19 cellular contexts compared by ENCODE assay signal in genomic region chr11:70077411-70078094, GRCh38. TPM values are rescaled to one million over a fixed set of nuclear protein-coding genes. Genes with fewer than 3 reads are reported as not detected.
DNase-seq lines count a peak whose midpoint lies in the region; ATAC-seq and TF ChIP-seq lines count a peak whose summit lies in the region.
"Had no signal": no experiment of that assay in that cellular context is flagged by ENCODE, and none has a peak within 500 bp of the region (broad histone marks: within the 10 kb centered on the region; RNA-seq: fewer than 3 reads in every experiment).

No MANE protein-coding gene starts in this region.

- H3K4me3 Mint-ChIP-seq in CD14-positive monocyte, result peak overlapping the region in 1 of 2 donors; percentile 17
- H3K4me3 Mint-ChIP-seq in activated CD4-positive, alpha-beta T cell treated with anti-CD3 and anti-CD28 coated beads for 36 hours, result no peak overlapping the region
- H3K4me3 Mint-ChIP-seq: activated CD4-positive, alpha-beta memory T cell treated with anti-CD3 and anti-CD28 coated beads, Interleukin-2, amount 10 ng/mL, durations not matched to agents 7 days and 5 days; central memory CD8-positive, alpha-beta T cell; T-helper 1 cell treated with Interleukin-12 subunit alpha and Interleukin-12 subunit beta and Interleukin-4 antibody, amounts not matched to agents 30 μg/mL and 1 μg/mL, for 36 hours had no signal

- WGBS in prostate gland, result 25% methylated on average over 26 of the region's 26 CpGs

- TF ChIP-seq CTCF in CD14-positive monocyte (IDR thresholded peaks at IDR 0.05) (no peak), prostate gland (IDR thresholded peaks at IDR 0.05) (no peak)

- intact Hi-C loops in CD14-positive monocyte (cut with micrococcal nuclease), result no loop called here
- intact Hi-C loops in prostate gland (cut with DNase I), result loop anchor here (5.0 kb wide), 1 partner anchor 155 kb away; no protein-coding TSS in a partner anchor
- intact Hi-C loops in activated CD4-positive, alpha-beta T cell treated with anti-CD3 and anti-CD28 coated beads for 36 hours (cut with DNase I, micrococcal nuclease), result no loop called here

- H3K27ac Mint-ChIP-seq in CD14-positive monocyte, result no peak overlapping the region
- no peak overlapping the region for H3K27ac Mint-ChIP-seq in activated CD4-positive, alpha-beta T cell treated with anti-CD3 and anti-CD28 coated beads for 36 hours
- H3K27ac Mint-ChIP-seq: activated CD4-positive, alpha-beta memory T cell treated with anti-CD3 and anti-CD28 coated beads, Interleukin-2, amount 10 ng/mL, durations not matched to agents 7 days and 5 days; T-helper 1 cell treated with Interleukin-12 subunit alpha and Interleukin-12 subunit beta and Interleukin-4 antibody, amounts not matched to agents 30 μg/mL and 1 μg/mL, for 36 hours had no signal

- H3K27ac ChIP-seq in iPS-18a (ENCODE audit: low read length), result no peak overlapping the region
- H3K27ac ChIP-seq in prostate gland, result no peak overlapping the region
- H3K27ac ChIP-seq: neutrophil had no signal

- H3K4me1 ChIP-seq in iPS-18a (ENCODE audit: control insufficient read depth, low read depth, low read length), result peaks cover 13% of the 10 kb centered on the region
- H3K4me1 ChIP-seq in prostate gland (replicated peaks), result no peaks in the 10 kb centered on the region

- DNase-seq in CD14-positive monocyte (ENCODE audit: low spot score) (peak; percentile 19), NCI-H2171 treated with DMSO at 0.1 percent for 48 hours (lab: John Stamatoyannopoulos, UW) (peak; percentile 68), prostate gland (ENCODE audit: low spot score) (no peak), kidney tubule cell (ENCODE audit: low spot score) (no peak), C1 segment of cervical spinal cord (lab: John Stamatoyannopoulos, UW) (no peak), NCI-H510A (lab: John Stamatoyannopoulos, UW) (no peak)
- DNase-seq in activated CD4-positive, alpha-beta T cell treated with anti-CD3 and anti-CD28 coated beads for 36 hours, result no peak
- DNase-seq: activated CD4-positive, alpha-beta memory T cell treated with anti-CD3 and anti-CD28 coated beads, Interleukin-2, amount 10 ng/mL, durations not matched to agents 7 days and 5 days; activated gamma-delta T cell treated with Interleukin-2 at 50 U/mL for 16 hours; erythroblast; Karpas-422; NCI-H2107; OCI-M1; stimulated activated CD4-positive, alpha-beta T cell treated with anti-CD3 and anti-CD28 coated beads, Interleukin-2, amount 100 ng/mL, for 24 hours; stimulated activated naive CD4-positive, alpha-beta T cell treated with Interleukin-2 at 50 U/mL for 16 hours had no signal

- peaks cover 52 to 77% (median 65%) of the 10 kb centered on the region in 3 donors for H3K27me3 Mint-ChIP-seq in CD14-positive monocyte (ENCODE audit: low read depth in 3 of 3)
- H3K27me3 Mint-ChIP-seq in activated CD4-positive, alpha-beta T cell treated with anti-CD3 and anti-CD28 coated beads for 36 hours, result peaks cover 44% of the 10 kb centered on the region

- no peaks in the 10 kb centered on the region for H3K36me3 ChIP-seq in iPS-18a (ENCODE audit: control insufficient read depth, low read depth, low read length)
- H3K36me3 ChIP-seq in prostate gland, result no peaks in the 10 kb centered on the region
- H3K36me3 ChIP-seq: neutrophil had no signal

- CTCF ChIA-PET in activated CD4-positive, alpha-beta T cell treated with anti-CD3 and anti-CD28 coated beads for 36 hours (lab: Charles Lee), result no interaction called here

- H3K9ac ChIP-seq in iPS-18a (ENCODE audit: low read length), result no peak overlapping the region

- peak overlapping the region; percentile 47 for H3K4me3 ChIP-seq in iPS-18a (ENCODE audit: low read length)
- H3K4me3 ChIP-seq in prostate gland, result peak overlapping the region; percentile 31 to 48

- H3K36me3 Mint-ChIP-seq in CD14-positive monocyte, result no peaks in the 10 kb centered on the region
- H3K36me3 Mint-ChIP-seq in activated CD4-positive, alpha-beta T cell treated with anti-CD3 and anti-CD28 coated beads for 36 hours (ENCODE audit: low read depth), result no peaks in the 10 kb centered on the region

- H3K27me3 ChIP-seq in iPS-18a (ENCODE audit: control insufficient read depth, insufficient read depth, low read length), result peaks cover 88% of the 10 kb centered on the region
- H3K27me3 ChIP-seq in prostate gland (replicated peaks; ENCODE audit: insufficient read depth), result no peaks in the 10 kb centered on the region

- no peaks in the 10 kb centered on the region for H3K4me1 Mint-ChIP-seq in CD14-positive monocyte
- peaks cover 4% of the 10 kb centered on the region for H3K4me1 Mint-ChIP-seq in activated CD4-positive, alpha-beta T cell treated with anti-CD3 and anti-CD28 coated beads for 36 hours
- H3K4me1 Mint-ChIP-seq: activated CD4-positive, alpha-beta memory T cell treated with anti-CD3 and anti-CD28 coated beads, Interleukin-2, amount 10 ng/mL, durations not matched to agents 7 days and 5 days; central memory CD8-positive, alpha-beta T cell had no signal

- H3K9me3 ChIP-seq in iPS-18a (ENCODE audit: control insufficient read depth, low read depth, low read length), result no peaks in the 10 kb centered on the region
- no peaks in the 10 kb centered on the region for H3K9me3 ChIP-seq in prostate gland
- H3K9me3 ChIP-seq: neutrophil had no signal

- POLR2A ChIA-PET in activated CD4-positive, alpha-beta T cell treated with anti-CD3 and anti-CD28 coated beads for 36 hours (lab: Charles Lee), result no interaction called here

- H3K9me3 Mint-ChIP-seq in CD14-positive monocyte, result peaks cover 0 to 3% (median 0%) of the 10 kb centered on the region in 7 donors
- H3K9me3 Mint-ChIP-seq in activated CD4-positive, alpha-beta T cell treated with anti-CD3 and anti-CD28 coated beads for 36 hours (ENCODE audit: low read depth), result no peaks in the 10 kb centered on the region
- H3K9me3 Mint-ChIP-seq: activated CD4-positive, alpha-beta memory T cell treated with anti-CD3 and anti-CD28 coated beads, Interleukin-2, amount 10 ng/mL, durations not matched to agents 7 days and 5 days; central memory CD8-positive, alpha-beta T cell; T-helper 1 cell treated with Interleukin-12 subunit alpha and Interleukin-12 subunit beta and Interleukin-4 antibody, amounts not matched to agents 30 μg/mL and 1 μg/mL, for 36 hours had no signal

- no peak for TF ChIP-seq POLR2A in prostate gland (IDR thresholded peaks at IDR 0.05)

- no peak for ATAC-seq in activated CD4-positive, alpha-beta T cell treated with anti-CD3 and anti-CD28 coated beads for 36 hours

RNA-seq across cellular contexts. Expression of gene ANO1, which starts 0.6 kb away (rescaled TPM):
- not detected for polyA plus RNA-seq in CD14-positive monocyte
- total RNA-seq in prostate gland, result 10 to 100 TPM; 34.6 to 43.9 TPM
- not detected for total RNA-seq in activated CD4-positive, alpha-beta T cell treated with anti-CD3 and anti-CD28 coated beads for 36 hours
- total RNA-seq: activated CD4-positive, alpha-beta memory T cell treated with anti-CD3 and anti-CD28 coated beads, Interleukin-2, amount 10 ng/mL, durations not matched to agents 7 days and 5 days had no signal

Comparison
In these comparisons a context has a peak if more than half of its experiments do, and no peak if none do; other contexts are left out.
1. DNase-seq: peak in CD14-positive monocyte (single experiment) and NCI-H2171 treated with DMSO at 0.1 percent for 48 hours (single experiment); none in prostate gland (single experiment), kidney tubule cell (single experiment), activated CD4-positive, alpha-beta T cell treated with anti-CD3 and anti-CD28 coated beads for 36 hours (single experiment), C1 segment of cervical spinal cord (0 of 14) and NCI-H510A (single experiment).
2. RNA of gene ANO1, which starts 0.6 kb away (total RNA-seq): 34.6 to 43.9 TPM in prostate gland; not detected in activated CD4-positive, alpha-beta T cell treated with anti-CD3 and anti-CD28 coated beads for 36 hours; every median in the first group is over 10 times any median in the second.